In the genomic region with DNA sequence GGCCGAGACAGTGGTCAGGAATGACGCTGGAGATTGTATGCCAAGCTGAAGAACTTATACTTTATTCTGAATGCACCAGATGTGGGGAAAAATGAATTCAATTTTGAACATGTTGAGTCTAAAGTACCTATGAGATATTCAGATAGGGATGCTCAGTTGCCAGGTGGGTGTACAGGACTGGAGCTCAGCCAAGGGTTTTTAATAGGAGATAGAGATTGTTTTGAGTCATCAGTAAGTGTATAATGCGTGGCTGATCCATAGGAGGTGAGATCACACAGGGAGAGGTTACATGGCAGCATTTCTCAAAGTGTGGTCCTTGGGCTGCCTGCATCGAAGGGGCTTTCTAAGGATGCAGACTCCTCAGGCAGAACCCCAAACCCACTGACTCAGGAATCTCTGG, we compare ENCODE assay signal across 13 cellular contexts.
"Had no signal": no experiment of that assay in that cellular context is flagged by ENCODE, and none has a peak within 500 bp of the region (broad histone marks: within the 10 kb centered on the region; RNA-seq: fewer than 3 reads in every experiment).

No MANE protein-coding gene starts in this region.

- H3K36me3 ChIP-seq: brain microvascular endothelial cell, gastrocnemius medialis, heart right ventricle, neural progenitor cell, ovary, thyroid gland had no signal

- DNase-seq: activated naive CD4-positive, alpha-beta T cell treated with Interleukin-2 at 50 U/mL for 16 hours; anterior cingulate cortex; brain microvascular endothelial cell; effector CD8-positive, alpha-beta T cell; gastrocnemius medialis; heart right ventricle; naive B cell; ovary; stimulated activated CD4-positive, alpha-beta T cell treated with anti-CD3 and anti-CD28 coated beads, Interleukin-1b, Interleukin-23, amount 100 ng/mL, for 48 hours; thyroid gland had no signal

- H3K4me1 ChIP-seq: gastrocnemius medialis, thyroid gland had no signal

- H3K27me3 ChIP-seq: brain microvascular endothelial cell, ovary, thyroid gland had no signal

- H3K27ac ChIP-seq: brain microvascular endothelial cell, gastrocnemius medialis, heart right ventricle, neural progenitor cell, ovary, thyroid gland had no signal

- ATAC-seq: activated CD4-positive, CD25-positive, alpha-beta regulatory T cell treated with anti-CD3 and anti-CD28 coated beads, Interleukin-2, amount 50 U/mL, for 24 hours; activated T-helper 17 cell treated with anti-CD3 and anti-CD28 coated beads, Interleukin-2, amount 50 U/mL, for 72 hours; gastrocnemius medialis; heart right ventricle had no signal

- H3K4me3 ChIP-seq: gastrocnemius medialis, heart right ventricle, neural progenitor cell, ovary, thyroid gland had no signal

- H3K9me3 ChIP-seq: gastrocnemius medialis, heart right ventricle, ovary, thyroid gland had no signal
